ENCODE assay signal across 21 cellular contexts in the genomic region with DNA sequence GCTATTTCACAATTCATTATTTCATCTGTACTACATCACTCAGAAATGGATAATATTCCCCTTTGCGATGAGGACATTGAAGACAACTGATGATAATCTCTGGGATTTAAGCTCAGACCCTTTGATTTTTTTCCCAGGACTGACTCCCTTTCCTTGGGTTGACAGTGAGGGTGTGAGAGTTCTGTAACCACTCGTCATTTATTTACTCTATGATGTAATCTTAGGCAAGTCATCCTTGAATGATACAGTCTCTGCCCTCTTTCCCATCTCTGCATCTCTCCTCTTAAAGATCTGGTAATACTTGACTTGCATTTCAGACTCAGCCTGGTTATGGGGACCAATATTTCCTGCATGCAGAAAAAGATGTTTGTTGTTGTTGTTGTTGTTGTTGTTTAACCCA.
"Had no signal": no experiment of that assay in that cellular context is flagged by ENCODE, and none has a peak within 500 bp of the region (broad histone marks: within the 10 kb centered on the region; RNA-seq: fewer than 3 reads in every experiment).

No MANE protein-coding gene starts in this region.

- H3K36me3 Mint-ChIP-seq: activated naive CD4-positive, alpha-beta T cell treated with anti-CD3 and anti-CD28 coated beads, Interleukin-2, amount 50 U/mL, for 72 hours; brain; naive B cell; neural progenitor cell had no signal

- H3K4me1 ChIP-seq: lower lobe of right lung, psoas muscle, testis, upper lobe of left lung had no signal

- H3K27me3 Mint-ChIP-seq: activated CD4-positive, alpha-beta memory T cell treated with anti-CD3 and anti-CD28 coated beads, Interleukin-2, amount 10 ng/mL, durations not matched to agents 7 days and 5 days; brain; naive B cell; stimulated activated naive CD8-positive, alpha-beta T cell treated with anti-CD3 and anti-CD28 coated beads, Interleukin-15, amount 100 ng/mL, for 72 hours; T-helper 17 cell had no signal

- H3K27ac ChIP-seq: heart left ventricle, lower lobe of right lung, neural progenitor cell, psoas muscle, sigmoid colon, testis, upper lobe of left lung had no signal

- H3K27ac Mint-ChIP-seq: activated CD4-positive, alpha-beta memory T cell treated with anti-CD3 and anti-CD28 coated beads, Interleukin-2, amount 10 ng/mL, durations not matched to agents 7 days and 5 days; activated CD4-positive, alpha-beta T cell treated with anti-CD3 and anti-CD28 coated beads for 36 hours; activated naive CD4-positive, alpha-beta T cell treated with anti-CD3 and anti-CD28 coated beads, Interleukin-2, amount 50 U/mL, for 72 hours; naive B cell; neural progenitor cell; T-helper 17 cell had no signal

- H3K4me1 Mint-ChIP-seq: activated CD4-positive, alpha-beta memory T cell treated with anti-CD3 and anti-CD28 coated beads, Interleukin-2, amount 10 ng/mL, durations not matched to agents 7 days and 5 days; activated CD4-positive, alpha-beta T cell treated with anti-CD3 and anti-CD28 coated beads for 36 hours; naive B cell; stimulated activated naive CD8-positive, alpha-beta T cell treated with anti-CD3 and anti-CD28 coated beads, Interleukin-15, amount 100 ng/mL, for 72 hours; T-helper 17 cell had no signal

- H3K27me3 ChIP-seq: heart left ventricle, neural progenitor cell, sigmoid colon, testis, upper lobe of left lung had no signal

- ATAC-seq: activated CD4-positive, alpha-beta T cell treated with anti-CD3 and anti-CD28 coated beads for 36 hours; activated naive CD4-positive, alpha-beta T cell treated with anti-CD3 and anti-CD28 coated beads, Interleukin-2, amount 50 U/mL, for 72 hours; activated T-cell treated with anti-CD3 and anti-CD28 coated beads, Interleukin-2, amount 50 U/mL, for 4 hours; heart left ventricle; left colon; lower lobe of right lung; psoas muscle; stimulated activated naive CD8-positive, alpha-beta T cell treated with anti-CD3 and anti-CD28 coated beads, Interleukin-15, amount 100 ng/mL, for 72 hours; T-helper 17 cell had no signal

- DNase-seq: activated CD4-positive, alpha-beta memory T cell treated with anti-CD3 and anti-CD28 coated beads, Interleukin-2, amount 10 ng/mL, durations not matched to agents 7 days and 5 days; activated CD4-positive, alpha-beta T cell treated with anti-CD3 and anti-CD28 coated beads for 36 hours; activated gamma-delta T cell; activated T-cell treated with anti-CD3 and anti-CD28 coated beads, Interleukin-2, amount 50 U/mL, for 4 hours; amniotic stem cell; cortex of kidney; effector CD4-positive, alpha-beta T cell; heart left ventricle; left colon; lower lobe of right lung; naive B cell; psoas muscle; sigmoid colon; stimulated activated CD4-positive, alpha-beta T cell treated with anti-CD3 and anti-CD28 coated beads, Interleukin-1b, Interleukin-23, amount 100 ng/mL, for 48 hours; stimulated activated naive CD8-positive, alpha-beta T cell treated with anti-CD3 and anti-CD28 coated beads, Interleukin-15, amount 100 ng/mL, for 72 hours; T-helper 17 cell; testis; upper lobe of left lung had no signal

- H3K4me3 ChIP-seq: heart left ventricle, lower lobe of right lung, neural progenitor cell, psoas muscle, sigmoid colon, testis, upper lobe of left lung had no signal

- H3K9ac ChIP-seq: neural progenitor cell had no signal

- H2AFZ ChIP-seq: neural progenitor cell had no signal

- H3K9me3 ChIP-seq: heart left ventricle, lower lobe of right lung, psoas muscle, testis, upper lobe of left lung had no signal

- H3K4me2 ChIP-seq: neural progenitor cell had no signal

- H3K9me3 Mint-ChIP-seq: activated T-cell treated with anti-CD3 and anti-CD28 coated beads, Interleukin-2, amount 50 U/mL, for 4 hours; neural progenitor cell had no signal

- H3K36me3 ChIP-seq: heart left ventricle, lower lobe of right lung, neural progenitor cell, sigmoid colon, upper lobe of left lung had no signal

- H3K4me3 Mint-ChIP-seq: activated CD4-positive, alpha-beta memory T cell treated with anti-CD3 and anti-CD28 coated beads, Interleukin-2, amount 10 ng/mL, durations not matched to agents 7 days and 5 days; activated CD4-positive, alpha-beta T cell treated with anti-CD3 and anti-CD28 coated beads for 36 hours; activated T-cell treated with anti-CD3 and anti-CD28 coated beads, Interleukin-2, amount 50 U/mL, for 4 hours; brain; naive B cell; neural progenitor cell; stimulated activated naive CD8-positive, alpha-beta T cell treated with anti-CD3 and anti-CD28 coated beads, Interleukin-15, amount 100 ng/mL, for 72 hours; T-helper 17 cell had no signal
